11 cellular contexts compared by ENCODE assay signal in the genomic region with DNA sequence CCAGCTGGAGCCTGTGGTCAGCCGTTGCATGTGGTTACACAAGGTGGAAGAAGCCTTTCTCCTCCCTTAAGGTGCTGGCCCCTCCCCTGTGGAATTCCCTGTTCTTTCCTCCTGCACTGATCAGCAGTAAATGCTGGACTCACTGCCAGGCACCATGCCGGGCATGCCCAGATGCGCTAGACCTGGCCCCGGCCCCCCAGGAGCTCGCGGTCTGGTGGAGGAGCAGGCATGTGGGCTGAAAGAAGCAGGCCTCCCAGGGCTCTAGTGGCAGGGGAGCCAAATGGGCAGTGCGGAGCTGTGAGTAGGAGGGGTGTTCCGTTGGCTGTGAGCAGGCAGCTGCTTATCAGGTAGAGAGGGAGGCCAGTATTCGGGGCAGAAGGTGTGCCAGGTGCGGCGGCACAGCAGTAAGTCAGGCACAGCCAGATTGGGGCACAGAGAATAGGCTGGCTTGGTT. TPM values are rescaled to one million over a fixed set of nuclear protein-coding genes. Genes with fewer than 3 reads are reported as not detected.
DNase-seq lines count a peak whose midpoint lies in the region; ATAC-seq and TF ChIP-seq lines count a peak whose summit lies in the region.
"Had no signal": no experiment of that assay in that cellular context is flagged by ENCODE, and none has a peak within 500 bp of the region (broad histone marks: within the 10 kb centered on the region; RNA-seq: fewer than 3 reads in every experiment).

No MANE protein-coding gene starts in this region.

- H3K36me3 Mint-ChIP-seq in activated T-helper 1 cell treated with anti-CD3 and anti-CD28 coated beads, Interleukin-12 subunit alpha, Interleukin-12 subunit beta, Interleukin-2, Interleukin-4 antibody, amounts not matched to agents 30 ng/mL and 10 ng/mL and 1 ng/mL, durations not matched to agents 14 hours and 24 hours and 36 hours (ENCODE audit: low read depth): no peaks in the 10 kb centered on the region

- no peak for TF ChIP-seq CTCF in gastrocnemius medialis (IDR thresholded peaks at IDR 0.05 in 4 of 5, conservative IDR thresholded peaks at IDR 0.05 in 1 of 5)
- no peak for TF ChIP-seq CTCF in GM13977 (IDR thresholded peaks at IDR 0.05; ENCODE audit: extremely low read depth, insufficient read depth, missing control alignments)

- no peak overlapping the region for H3K4me3 Mint-ChIP-seq in activated T-helper 1 cell treated with anti-CD3 and anti-CD28 coated beads, Interleukin-12 subunit alpha, Interleukin-12 subunit beta, Interleukin-2, Interleukin-4 antibody, amounts not matched to agents 30 ng/mL and 10 ng/mL and 1 ng/mL, durations not matched to agents 14 hours and 24 hours and 36 hours

- peak overlapping the region in 3 of 4 donors; percentile 25 to 98 (median 36) for H3K27ac ChIP-seq in gastrocnemius medialis
- H3K27ac ChIP-seq: A549 had no signal

- H3K27me3 Mint-ChIP-seq in activated T-helper 1 cell treated with anti-CD3 and anti-CD28 coated beads, Interleukin-12 subunit alpha, Interleukin-12 subunit beta, Interleukin-2, Interleukin-4 antibody, amounts not matched to agents 30 ng/mL and 10 ng/mL and 1 ng/mL, durations not matched to agents 14 hours and 24 hours and 36 hours (ENCODE audit: insufficient read depth): no peaks in the 10 kb centered on the region

- no peak overlapping the region for H3K4me3 ChIP-seq in endocrine pancreas (ENCODE audit: control insufficient read depth, insufficient read depth, low read length)
- H3K4me3 ChIP-seq in gastrocnemius medialis: no peak overlapping the region
- H3K4me3 ChIP-seq: A549 had no signal

- H3K9me3 ChIP-seq in endocrine pancreas (ENCODE audit: control insufficient read depth, low read length): no peaks in the 10 kb centered on the region
- no peaks in the 10 kb centered on the region for H3K9me3 ChIP-seq in gastrocnemius medialis
- H3K9me3 ChIP-seq: A549 had no signal

- TF ChIP-seq POLR2A in gastrocnemius medialis (IDR thresholded peaks at IDR 0.05): no peak

- no peak overlapping the region for H3K27ac Mint-ChIP-seq in activated T-helper 1 cell treated with anti-CD3 and anti-CD28 coated beads, Interleukin-12 subunit alpha, Interleukin-12 subunit beta, Interleukin-2, Interleukin-4 antibody, amounts not matched to agents 30 ng/mL and 10 ng/mL and 1 ng/mL, durations not matched to agents 14 hours and 24 hours and 36 hours

- H3K36me3 ChIP-seq in endocrine pancreas (ENCODE audit: control insufficient read depth, insufficient read depth, low read length): no peaks in the 10 kb centered on the region
- no peaks in the 10 kb centered on the region for H3K36me3 ChIP-seq in gastrocnemius medialis

- peak overlapping the region; percentile 48 for H3K9ac ChIP-seq in endocrine pancreas (ENCODE audit: control insufficient read depth, insufficient read depth, low read length)

- peaks cover 48% of the 10 kb centered on the region for H3K4me1 Mint-ChIP-seq in activated T-helper 1 cell treated with anti-CD3 and anti-CD28 coated beads, Interleukin-12 subunit alpha, Interleukin-12 subunit beta, Interleukin-2, Interleukin-4 antibody, amounts not matched to agents 30 ng/mL and 10 ng/mL and 1 ng/mL, durations not matched to agents 14 hours and 24 hours and 36 hours (ENCODE audit: low read depth)

- no peaks in the 10 kb centered on the region for H3K9me3 Mint-ChIP-seq in activated T-helper 1 cell treated with anti-CD3 and anti-CD28 coated beads, Interleukin-12 subunit alpha, Interleukin-12 subunit beta, Interleukin-2, Interleukin-4 antibody, amounts not matched to agents 30 ng/mL and 10 ng/mL and 1 ng/mL, durations not matched to agents 14 hours and 24 hours and 36 hours

- in situ Hi-C loops in gastrocnemius medialis (cut with MboI; ENCODE audit: low sequenced_read_pairs in 4 of 4) (no loop called here), GM13977 (cut with MboI; ENCODE audit: low pct_unique_long_range_greater_than_20kb, low sequenced_read_pairs, unreplicated experiment) (no loop called here)

- H3K27me3 ChIP-seq in endocrine pancreas (ENCODE audit: control insufficient read depth, insufficient read depth, low read length) (no peaks in the 10 kb centered on the region), gastrocnemius medialis (no peaks in the 10 kb centered on the region)

- ATAC-seq in gastrocnemius medialis: no peak

- intact Hi-C loops in gastrocnemius medialis (cut with DNase I; ENCODE audit: low total_unique reads): no loop called here
- intact Hi-C loops in activated T-helper 1 cell treated with anti-CD3 and anti-CD28 coated beads, Interleukin-12 subunit alpha, Interleukin-12 subunit beta, Interleukin-2, Interleukin-4 antibody, amounts not matched to agents 30 ng/mL and 10 ng/mL and 1 ng/mL, durations not matched to agents 14 hours and 24 hours and 36 hours (cut with micrococcal nuclease): no loop called here

- H3K4me1 ChIP-seq in endocrine pancreas (ENCODE audit: control insufficient read depth, insufficient read depth, low read length) (no peaks in the 10 kb centered on the region), gastrocnemius medialis (peaks cover 23 to 24% of the 10 kb centered on the region in 2 donors)

- peak; percentile 44 for DNase-seq in NOMO-1 treated with DMSO at 0.1 percent for 48 hours (lab: John Stamatoyannopoulos, UW; ENCODE audit: unreplicated experiment)
- no peak for DNase-seq in NOMO-1 treated with dmso at 0.1 percent for 144 hours (lab: John Stamatoyannopoulos, UW; ENCODE audit: unreplicated experiment)
- peak; percentile 61 for DNase-seq in NCI-H526 treated with DMSO at 0.1 percent for 48 hours (lab: John Stamatoyannopoulos, UW)
- DNase-seq in gastrocnemius medialis: no peak
- no peak for DNase-seq in activated T-helper 1 cell treated with anti-CD3 and anti-CD28 coated beads, Interleukin-12 subunit alpha, Interleukin-12 subunit beta, Interleukin-2, Interleukin-4 antibody, amounts not matched to agents 30 ng/mL and 10 ng/mL and 1 ng/mL, durations not matched to agents 14 hours and 24 hours and 36 hours (ENCODE audit: low spot score)
- no peak for DNase-seq in GM13977 (ENCODE audit: low spot score)
- DNase-seq in SHP77 treated with DMSO at 0.1 percent for 48 hours (lab: John Stamatoyannopoulos, UW): no peak
- DNase-seq: NCI-H510A had no signal

RNA-seq across cellular contexts. Expression of a gene that starts 10.2 kb away (rescaled TPM):
- total RNA-seq in gastrocnemius medialis: 100 to 1,000 TPM; 127 to 155 (median 131) TPM
- 101 TPM in 2 replicates for total RNA-seq in activated T-helper 1 cell treated with anti-CD3 and anti-CD28 coated beads, Interleukin-12 subunit alpha, Interleukin-12 subunit beta, Interleukin-2, Interleukin-4 antibody, amounts not matched to agents 30 ng/mL and 10 ng/mL and 1 ng/mL, durations not matched to agents 14 hours and 24 hours and 36 hours

RNA-seq across cellular contexts. Expression of a gene that starts 24.0 kb away (rescaled TPM):
- 1 to 10 TPM in 2 of 4 donors, not detected in 2; 1.6 to 1.9 TPM for total RNA-seq in gastrocnemius medialis
- 5.0 and 7.1 TPM in 2 replicates for total RNA-seq in activated T-helper 1 cell treated with anti-CD3 and anti-CD28 coated beads, Interleukin-12 subunit alpha, Interleukin-12 subunit beta, Interleukin-2, Interleukin-4 antibody, amounts not matched to agents 30 ng/mL and 10 ng/mL and 1 ng/mL, durations not matched to agents 14 hours and 24 hours and 36 hours

RNA-seq across cellular contexts. Expression of a gene that starts 34.1 kb away (rescaled TPM):
- total RNA-seq in gastrocnemius medialis: not detected
- 1.2 TPM in 2 replicates for total RNA-seq in activated T-helper 1 cell treated with anti-CD3 and anti-CD28 coated beads, Interleukin-12 subunit alpha, Interleukin-12 subunit beta, Interleukin-2, Interleukin-4 antibody, amounts not matched to agents 30 ng/mL and 10 ng/mL and 1 ng/mL, durations not matched to agents 14 hours and 24 hours and 36 hours
- total RNA-seq: lung microvascular endothelial cell had no signal

Comparison
In these comparisons a context has a peak if more than half of its experiments do, and no peak if none do; other contexts are left out.
1. DNase-seq: peak in NOMO-1 treated with DMSO at 0.1 percent for 48 hours (single experiment) and NCI-H526 treated with DMSO at 0.1 percent for 48 hours (single experiment); none in NOMO-1 treated with dmso at 0.1 percent for 144 hours (single experiment), gastrocnemius medialis (0 of 2), activated T-helper 1 cell treated with anti-CD3 and anti-CD28 coated beads, Interleukin-12 subunit alpha, Interleukin-12 subunit beta, Interleukin-2, Interleukin-4 antibody, amounts not matched to agents 30 ng/mL and 10 ng/mL and 1 ng/mL, durations not matched to agents 14 hours and 24 hours and 36 hours (single experiment), GM13977 (single experiment) and SHP77 treated with DMSO at 0.1 percent for 48 hours (single experiment).